Comparison of ENCODE assay signal across 2 cellular contexts in the genomic region with DNA sequence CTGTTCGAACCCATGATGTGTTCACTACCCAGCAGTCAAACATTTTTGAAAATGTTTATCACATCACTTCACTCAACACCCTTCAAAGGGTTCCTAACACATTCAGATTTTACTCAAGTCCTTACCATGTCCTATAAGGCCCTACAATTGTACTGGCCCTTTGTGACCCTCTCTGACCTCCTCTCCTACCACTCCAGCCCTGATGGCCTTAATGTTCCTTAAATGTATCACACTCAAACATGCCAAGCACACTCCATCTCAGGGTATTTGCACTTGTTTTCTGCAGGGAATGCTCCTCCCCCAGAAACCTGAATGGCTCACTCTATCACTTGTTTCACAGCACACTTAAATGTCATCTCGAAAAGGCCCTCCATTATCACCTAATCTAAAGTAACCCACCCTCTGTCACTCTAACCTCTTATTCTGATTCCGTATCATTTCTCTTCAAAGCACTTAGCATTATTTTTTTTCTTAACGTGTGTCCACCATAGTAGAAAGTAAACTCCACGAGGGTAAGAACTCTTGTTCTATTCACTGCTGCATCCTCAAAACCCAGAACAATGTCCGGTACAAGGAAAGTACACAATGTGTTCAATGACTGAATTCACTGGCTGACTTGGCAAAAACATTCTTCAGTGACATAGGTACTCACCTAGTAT.
TF ChIP-seq lines count a peak whose summit lies in the region.

No MANE protein-coding gene starts in this region.

TF ChIP-seq in WTC11, 78 proteins besides CTCF, POLR2A, EP300 and RAD21:
- no peak for TF ChIP-seq ATF3 (CRISPR knock-in tag; conservative IDR thresholded peaks at IDR 0.05)
- TF ChIP-seq, protein P1, sequence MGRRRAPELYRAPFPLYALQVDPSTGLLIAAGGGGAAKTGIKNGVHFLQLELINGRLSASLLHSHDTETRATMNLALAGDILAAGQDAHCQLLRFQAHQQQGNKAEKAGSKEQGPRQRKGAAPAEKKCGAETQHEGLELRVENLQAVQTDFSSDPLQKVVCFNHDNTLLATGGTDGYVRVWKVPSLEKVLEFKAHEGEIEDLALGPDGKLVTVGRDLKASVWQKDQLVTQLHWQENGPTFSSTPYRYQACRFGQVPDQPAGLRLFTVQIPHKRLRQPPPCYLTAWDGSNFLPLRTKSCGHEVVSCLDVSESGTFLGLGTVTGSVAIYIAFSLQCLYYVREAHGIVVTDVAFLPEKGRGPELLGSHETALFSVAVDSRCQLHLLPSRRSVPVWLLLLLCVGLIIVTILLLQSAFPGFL (CRISPR knock-in tag; IDR thresholded peaks at IDR 0.05; ENCODE audit: borderline replicate concordance), result no peak
- no peak for TF ChIP-seq AR (CRISPR knock-in tag; IDR thresholded peaks at IDR 0.05)
- TF ChIP-seq ZNF317 (CRISPR knock-in tag; IDR thresholded peaks at IDR 0.05; ENCODE audit: borderline replicate concordance, low read depth), result no peak
- no peak for TF ChIP-seq ZBTB21 (CRISPR knock-in tag; IDR thresholded peaks at IDR 0.05; ENCODE audit: borderline replicate concordance)
TF ChIP-seq in WTC11: peak in this region for 0.

TF ChIP-seq in H1, 55 proteins besides CTCF, POLR2A, EP300 and RAD21:
- TF ChIP-seq CHD1 (IDR thresholded peaks at IDR 0.05; ENCODE audit: low read depth, low read length) (no peak), KDM5A (IDR thresholded peaks at IDR 0.05; ENCODE audit: low read length) (no peak), RXRA (IDR thresholded peaks at IDR 0.05; ENCODE audit: insufficient read depth, low read depth, low read length) (no peak), BRCA1 (IDR thresholded peaks at IDR 0.05; ENCODE audit: low read depth, low read length) (no peak), POLR2AphosphoS5 (IDR thresholded peaks at IDR 0.05; ENCODE audit: low read depth, low read length) (no peak), KDM4A (IDR thresholded peaks at IDR 0.05; ENCODE audit: low read depth, low read length, severe bottlenecking) (no peak), SP4 (IDR thresholded peaks at IDR 0.05; ENCODE audit: low read length) (no peak), NRF1 (IDR thresholded peaks at IDR 0.05; ENCODE audit: low read depth, low read length) (no peak), RBBP5 (IDR thresholded peaks at IDR 0.05; ENCODE audit: borderline replicate concordance, low read depth, low read length) (no peak), PHF8 (conservative IDR thresholded peaks at IDR 0.05; ENCODE audit: low read depth, low read length) (no peak)
